19 cellular contexts compared by ENCODE assay signal in the genomic region with DNA sequence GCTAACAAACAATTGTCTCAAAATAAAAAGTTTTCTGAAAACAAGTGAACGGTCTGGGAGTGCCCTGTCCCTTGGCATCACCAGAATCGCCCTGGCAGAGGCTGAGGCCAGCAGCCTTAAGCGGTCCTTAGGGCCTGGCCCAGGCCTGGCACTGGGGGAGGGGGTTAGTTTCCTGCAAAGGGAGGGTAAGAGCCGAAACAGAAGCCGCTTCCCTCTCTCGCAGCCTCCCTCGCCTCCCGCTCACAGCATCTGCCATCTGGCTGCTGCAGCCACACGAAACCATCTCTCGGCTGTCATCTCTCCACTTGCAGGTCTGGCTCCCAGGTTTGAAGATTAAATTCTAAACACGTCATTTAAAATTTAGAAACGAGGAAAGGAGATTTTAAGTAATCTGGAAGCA. TPM values are rescaled to one million over a fixed set of nuclear protein-coding genes. Genes with fewer than 3 reads are reported as not detected.
DNase-seq lines count a peak whose midpoint lies in the region; ATAC-seq and TF ChIP-seq lines count a peak whose summit lies in the region.
"Had no signal": no experiment of that assay in that cellular context is flagged by ENCODE, and none has a peak within 500 bp of the region (broad histone marks: within the 10 kb centered on the region; RNA-seq: fewer than 3 reads in every experiment).

No MANE protein-coding gene starts in this region.

- no peaks in the 10 kb centered on the region for H3F3A ChIP-seq in GM23338 (replicated peaks; ENCODE audit: low read depth)

- peaks cover 100% of the 10 kb centered on the region for H3K79me2 ChIP-seq in GM23338 (replicated peaks; ENCODE audit: insufficient read depth)

- H3K27me3 Mint-ChIP-seq in GM23338 (ENCODE audit: insufficient read depth, low read depth, poor library complexity) (peaks cover 6% of the 10 kb centered on the region), glutamatergic neuron (ENCODE audit: unreplicated experiment) (peaks cover 5% of the 10 kb centered on the region)

- no peak overlapping the region for H2AFZ ChIP-seq in GM23338

- peak overlapping the region; percentile 50; the same call in 1 of the 2 replicates for H3K4me2 ChIP-seq in GM23338
- H3K4me2 ChIP-seq: smooth muscle cell had no signal

- H3K4me1 Mint-ChIP-seq in GM23338 (peaks cover 84% of the 10 kb centered on the region), glutamatergic neuron (ENCODE audit: low read depth, unreplicated experiment) (peaks cover 68% of the 10 kb centered on the region)

- H3K36me3 Mint-ChIP-seq in GM23338 (ENCODE audit: low read depth) (peaks cover 6% of the 10 kb centered on the region), glutamatergic neuron (ENCODE audit: unreplicated experiment) (no peaks in the 10 kb centered on the region)
- H3K36me3 Mint-ChIP-seq: activated naive CD8-positive, alpha-beta T cell treated with anti-CD3 and anti-CD28 coated beads, Interleukin-2, amount 10 ng/mL, durations not matched to agents 7 days and 5 days had no signal

- H3K27ac Mint-ChIP-seq in GM23338 (no peak overlapping the region), glutamatergic neuron (ENCODE audit: unreplicated experiment) (peak overlapping the region; percentile 72)
- H3K27ac Mint-ChIP-seq: activated naive CD8-positive, alpha-beta T cell treated with anti-CD3 and anti-CD28 coated beads, Interleukin-2, amount 10 ng/mL, durations not matched to agents 7 days and 5 days had no signal

- H3K36me3 ChIP-seq in GM23338 (ENCODE audit: insufficient read depth) (no peaks in the 10 kb centered on the region), MG63 (no peaks in the 10 kb centered on the region)
- H3K36me3 ChIP-seq: ovary had no signal

- H3K9me3 Mint-ChIP-seq in GM23338 = no peaks in the 10 kb centered on the region
- H3K9me3 Mint-ChIP-seq in glutamatergic neuron (ENCODE audit: unreplicated experiment) = peaks cover 9% of the 10 kb centered on the region
- H3K9me3 Mint-ChIP-seq: activated naive CD8-positive, alpha-beta T cell treated with anti-CD3 and anti-CD28 coated beads, Interleukin-2, amount 10 ng/mL, durations not matched to agents 7 days and 5 days; central memory CD8-positive, alpha-beta T cell had no signal

- no peaks in the 10 kb centered on the region for H3K9me2 ChIP-seq in GM23338 (ENCODE audit: insufficient read depth)

- peak; percentile 49 for ATAC-seq in GM23338
- ATAC-seq: mucosa of descending colon had no signal

- no peak for DNase-seq in GM23338 (ENCODE audit: low spot score)
- DNase-seq in NCI-H82 treated with DMSO at 0.1 percent for 48 hours (lab: John Stamatoyannopoulos, UW; ENCODE audit: unreplicated experiment) = peak; percentile 64
- DNase-seq in glutamatergic neuron = peak; percentile 74
- no peak for DNase-seq in COR-L47 (lab: John Stamatoyannopoulos, UW)
- DNase-seq in activated T-cell treated with anti-CD3 and anti-CD28 coated beads, Interleukin-2, amount 50 U/mL, for 48 hours = no peak
- no peak for DNase-seq in MG63
- DNase-seq in SW 1271 (lab: John Stamatoyannopoulos, UW) = no peak
- DNase-seq: activated naive CD8-positive, alpha-beta T cell treated with anti-CD3 and anti-CD28 coated beads, Interleukin-2, amount 10 ng/mL, durations not matched to agents 7 days and 5 days; foreskin melanocyte; HCEC 1CT; Kasumi-1; mucosa of descending colon; NCI-H2081 treated with DMSO at 0.1 percent for 48 hours; OCI-M1; ovary; T-helper 1 cell had no signal

- H3K4me3 ChIP-seq in GM23338 = 0 out of 2 replicates have a peak overlapping the region, but pooled peaks have one; percentile 6
- no peak overlapping the region for H3K4me3 ChIP-seq in MG63
- H3K4me3 ChIP-seq: mucosa of descending colon, ovary, smooth muscle cell had no signal

- H4K20me1 ChIP-seq in GM23338 (replicated peaks; ENCODE audit: insufficient read depth) = peaks cover 46% of the 10 kb centered on the region

- H3K27me3 ChIP-seq in GM23338 (ENCODE audit: insufficient read depth) = no peaks in the 10 kb centered on the region
- no peaks in the 10 kb centered on the region for H3K27me3 ChIP-seq in MG63
- H3K27me3 ChIP-seq: ovary had no signal

- H3K4me3 Mint-ChIP-seq in GM23338 (no peak overlapping the region), glutamatergic neuron (ENCODE audit: unreplicated experiment) (peak overlapping the region; percentile 70)
- H3K4me3 Mint-ChIP-seq: activated naive CD8-positive, alpha-beta T cell treated with anti-CD3 and anti-CD28 coated beads, Interleukin-2, amount 10 ng/mL, durations not matched to agents 7 days and 5 days; central memory CD8-positive, alpha-beta T cell had no signal

- peaks cover 59% of the 10 kb centered on the region for H3K4me1 ChIP-seq in GM23338 (ENCODE audit: insufficient read depth)

- H3K9me3 ChIP-seq in MG63 = no peaks in the 10 kb centered on the region
- H3K9me3 ChIP-seq: mucosa of descending colon, ovary had no signal

- peak overlapping the region; percentile 93 for H3K27ac ChIP-seq in 22Rv1
- no peak overlapping the region for H3K27ac ChIP-seq in GM23338 (ENCODE audit: low read depth)
- H3K27ac ChIP-seq: ovary had no signal

- no peak for TF ChIP-seq CTCF in 22Rv1 (IDR thresholded peaks at IDR 0.05)
- TF ChIP-seq CTCF in GM23338 (conservative IDR thresholded peaks at IDR 0.05; ENCODE audit: low read depth in 2 of 2) = no peak
- TF ChIP-seq CTCF in glutamatergic neuron (IDR thresholded peaks at IDR 0.05; ENCODE audit: partially characterized antibody, unreplicated experiment) = no peak

TF ChIP-seq in GM23338, 12 proteins besides CTCF, POLR2A, EP300 and RAD21 (continues in another document):
- TF ChIP-seq, protein P1, sequence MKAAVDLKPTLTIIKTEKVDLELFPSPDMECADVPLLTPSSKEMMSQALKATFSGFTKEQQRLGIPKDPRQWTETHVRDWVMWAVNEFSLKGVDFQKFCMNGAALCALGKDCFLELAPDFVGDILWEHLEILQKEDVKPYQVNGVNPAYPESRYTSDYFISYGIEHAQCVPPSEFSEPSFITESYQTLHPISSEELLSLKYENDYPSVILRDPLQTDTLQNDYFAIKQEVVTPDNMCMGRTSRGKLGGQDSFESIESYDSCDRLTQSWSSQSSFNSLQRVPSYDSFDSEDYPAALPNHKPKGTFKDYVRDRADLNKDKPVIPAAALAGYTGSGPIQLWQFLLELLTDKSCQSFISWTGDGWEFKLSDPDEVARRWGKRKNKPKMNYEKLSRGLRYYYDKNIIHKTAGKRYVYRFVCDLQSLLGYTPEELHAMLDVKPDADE (IDR thresholded peaks at IDR 0.05) = no peak

RNA-seq across cellular contexts. Expression of gene PMEPA1, which starts 31.5 kb away (rescaled TPM):
- total RNA-seq in GM23338 (2014; rRNA removed; shearing (Covaris generic)) = 7.3 and 8.9 TPM in 2 replicates
- 13.5 and 15.4 TPM in 2 replicates for polyA plus RNA-seq in GM23338 (2016; fragmentation: Nextera tagmentation; extraction: Ambion mirVana)
- 14.4 TPM for total RNA-seq in glutamatergic neuron (ENCODE audit: unreplicated experiment)
- total RNA-seq in MG63 (2014; rRNA removed; shearing (Covaris generic); ENCODE audit: low replicate concordance) = 3.3 and 3.4 TPM in 2 replicates

RNA-seq across cellular contexts. Expression of gene ZBP1, which starts 58.1 kb away (rescaled TPM):
- not detected in 2 replicates for total RNA-seq in GM23338 (2014; rRNA removed; shearing (Covaris generic))
- not detected in 2 replicates for polyA plus RNA-seq in GM23338 (2016; fragmentation: Nextera tagmentation; extraction: Ambion mirVana)
- not detected for total RNA-seq in glutamatergic neuron (ENCODE audit: unreplicated experiment)
- not detected in 2 replicates for total RNA-seq in MG63 (2014; rRNA removed; shearing (Covaris generic); ENCODE audit: low replicate concordance)
- total RNA-seq: smooth muscle cell had no signal
- polyA plus RNA-seq: smooth muscle cell had no signal

Comparison
In these comparisons a context has a peak if more than half of its experiments do, and no peak if none do; other contexts are left out.
1. DNase-seq: peak in NCI-H82 treated with DMSO at 0.1 percent for 48 hours (single experiment) and glutamatergic neuron (single experiment); none in GM23338 (single experiment), COR-L47 (single experiment), activated T-cell treated with anti-CD3 and anti-CD28 coated beads, Interleukin-2, amount 50 U/mL, for 48 hours (0 of 2), MG63 (single experiment) and SW 1271 (0 of 2).